In the genomic region with DNA sequence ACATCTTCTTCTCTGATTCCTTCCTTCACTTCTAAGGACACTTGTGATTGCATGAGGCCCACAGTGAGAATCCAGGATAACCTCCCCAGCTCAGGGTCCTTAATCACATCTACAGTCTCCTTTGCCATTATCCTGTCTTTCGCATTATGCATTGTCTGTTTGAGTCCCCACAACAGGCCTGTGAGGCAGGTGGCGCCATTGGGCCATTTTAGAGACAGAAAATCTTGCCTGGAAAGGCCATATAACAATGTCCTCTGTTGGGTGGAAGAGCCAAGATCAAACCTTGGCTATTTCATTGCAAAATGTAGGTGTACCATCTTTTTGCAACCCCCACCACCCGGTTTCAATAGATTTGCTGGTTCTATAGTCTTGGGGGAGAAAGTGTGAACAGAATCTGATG, we compare ENCODE assay signal across 8 cellular contexts. TPM values are rescaled to one million over a fixed set of nuclear protein-coding genes. Genes with fewer than 3 reads are reported as not detected.
DNase-seq lines count a peak whose midpoint lies in the region; ATAC-seq and TF ChIP-seq lines count a peak whose summit lies in the region.

No MANE protein-coding gene starts in this region.

- peak; percentile 68 for TF ChIP-seq CTCF in GM12864 (IDR thresholded peaks at IDR 0.05; ENCODE audit: low read depth, low read length, missing control alignments)
- peak; percentile 81 for TF ChIP-seq CTCF in H9 (conservative IDR thresholded peaks at IDR 0.05)
- TF ChIP-seq CTCF in endothelial cell (IDR thresholded peaks at IDR 0.05; ENCODE audit: unreplicated experiment): peak; percentile 17

- DNase-seq in GM12864 (ENCODE audit: low read depth) (no peak), H9 (peak; percentile 67), NCI-H2171 (lab: John Stamatoyannopoulos, UW) (peak; percentile 0), endothelial cell (ENCODE audit: low spot score) (peak; percentile 57)
- DNase-seq in activated CD8-positive, alpha-beta T cell treated with anti-CD3 and anti-CD28 coated beads, Interleukin-2, amount 10 ng/mL, durations not matched to agents 7 days and 5 days: peak; percentile 68
- peak; percentile 39 to 70 (median 58) for DNase-seq in naive thymus-derived CD4-positive, alpha-beta T cell
- peak; percentile 42 to 55 for DNase-seq in stimulated activated naive CD8-positive, alpha-beta T cell treated with anti-CD3 and anti-CD28 coated beads, Interleukin-15, amount 100 ng/mL, for 72 hours

- H3K27ac Mint-ChIP-seq in H9 (no peak overlapping the region), endothelial cell (ENCODE audit: unreplicated experiment) (no peak overlapping the region)
- no peak overlapping the region for H3K27ac Mint-ChIP-seq in activated CD8-positive, alpha-beta T cell treated with anti-CD3 and anti-CD28 coated beads, Interleukin-2, amount 10 ng/mL, durations not matched to agents 7 days and 5 days
- H3K27ac Mint-ChIP-seq in naive thymus-derived CD4-positive, alpha-beta T cell: no peak overlapping the region
- no peak overlapping the region for H3K27ac Mint-ChIP-seq in stimulated activated naive CD8-positive, alpha-beta T cell treated with anti-CD3 and anti-CD28 coated beads, Interleukin-15, amount 100 ng/mL, for 72 hours

- no peak overlapping the region for H2BK120ac ChIP-seq in H9 (ENCODE audit: low read depth, low read length, poor library complexity, severe bottlenecking)

- no peak overlapping the region for H3K56ac ChIP-seq in H9 (ENCODE audit: insufficient read length, low read depth, low read length)

- H3K27me3 ChIP-seq in H9 (ENCODE audit: insufficient read depth, low read length): no peaks in the 10 kb centered on the region
- no peaks in the 10 kb centered on the region for H3K27me3 ChIP-seq in naive thymus-derived CD4-positive, alpha-beta T cell (ENCODE audit: control insufficient read depth in 2 of 2, insufficient read depth in 2 of 2, low read length in 2 of 2)

- no peak overlapping the region for H3K27ac ChIP-seq in H9 (ENCODE audit: insufficient read length, low read depth, low read length)
- H3K27ac ChIP-seq in naive thymus-derived CD4-positive, alpha-beta T cell (ENCODE audit: low read depth, low read length): no peak overlapping the region

- H4K20me1 ChIP-seq in H9 (ENCODE audit: control insufficient read depth, insufficient read depth, insufficient read length): no peaks in the 10 kb centered on the region

- ATAC-seq in activated CD8-positive, alpha-beta T cell treated with anti-CD3 and anti-CD28 coated beads, Interleukin-2, amount 10 ng/mL, durations not matched to agents 7 days and 5 days: peak; percentile 63
- peak; percentile 77 for ATAC-seq in naive thymus-derived CD4-positive, alpha-beta T cell
- ATAC-seq in stimulated activated naive CD8-positive, alpha-beta T cell treated with anti-CD3 and anti-CD28 coated beads, Interleukin-15, amount 100 ng/mL, for 72 hours: peak; percentile 83
- ATAC-seq in HG03095 (IDR thresholded peaks at IDR 0.05; ENCODE audit: unreplicated experiment): no peak

- H3K9ac ChIP-seq in H9 (ENCODE audit: extremely low read depth, insufficient read length, low read length): no peak overlapping the region

- H3K9me3 ChIP-seq in H9 (ENCODE audit: control insufficient read depth, low read depth, low read length): no peaks in the 10 kb centered on the region
- H3K9me3 ChIP-seq in naive thymus-derived CD4-positive, alpha-beta T cell (ENCODE audit: control insufficient read depth in 2 of 3, low read length in 3 of 3): no peaks in the 10 kb centered on the region

- H2BK20ac ChIP-seq in H9 (ENCODE audit: low read depth, low read length, poor library complexity, severe bottlenecking): no peak overlapping the region

- POLR2A ChIA-PET in activated CD8-positive, alpha-beta T cell treated with anti-CD3 and anti-CD28 coated beads, Interleukin-2, amount 10 ng/mL, durations not matched to agents 7 days and 5 days (lab: Charles Lee): no interaction called here
- POLR2A ChIA-PET in naive thymus-derived CD4-positive, alpha-beta T cell (lab: Charles Lee): no interaction called here

- H3K14ac ChIP-seq in H9 (ENCODE audit: insufficient read depth, low read length): no peak overlapping the region

- H3K4me1 Mint-ChIP-seq in H9: no peaks in the 10 kb centered on the region
- no peaks in the 10 kb centered on the region for H3K4me1 Mint-ChIP-seq in activated CD8-positive, alpha-beta T cell treated with anti-CD3 and anti-CD28 coated beads, Interleukin-2, amount 10 ng/mL, durations not matched to agents 7 days and 5 days (ENCODE audit: low read depth)
- H3K4me1 Mint-ChIP-seq in endothelial cell (ENCODE audit: unreplicated experiment): peaks cover 2% of the 10 kb centered on the region
- no peaks in the 10 kb centered on the region for H3K4me1 Mint-ChIP-seq in naive thymus-derived CD4-positive, alpha-beta T cell
- H3K4me1 Mint-ChIP-seq in stimulated activated naive CD8-positive, alpha-beta T cell treated with anti-CD3 and anti-CD28 coated beads, Interleukin-15, amount 100 ng/mL, for 72 hours: peaks cover 5% of the 10 kb centered on the region

- H3K9me3 Mint-ChIP-seq in H9: peaks cover 0 to 23% of the 10 kb centered on the region in 2 experiments; a peak in 2 of 5 replicates
- H3K9me3 Mint-ChIP-seq in activated CD8-positive, alpha-beta T cell treated with anti-CD3 and anti-CD28 coated beads, Interleukin-2, amount 10 ng/mL, durations not matched to agents 7 days and 5 days (ENCODE audit: insufficient read depth): no peaks in the 10 kb centered on the region
- no peaks in the 10 kb centered on the region for H3K9me3 Mint-ChIP-seq in endothelial cell (ENCODE audit: unreplicated experiment)
- H3K9me3 Mint-ChIP-seq in naive thymus-derived CD4-positive, alpha-beta T cell: peaks cover 0 to 1% (median 0%) of the 10 kb centered on the region in 11 donors
- H3K9me3 Mint-ChIP-seq in stimulated activated naive CD8-positive, alpha-beta T cell treated with anti-CD3 and anti-CD28 coated beads, Interleukin-15, amount 100 ng/mL, for 72 hours: no peaks in the 10 kb centered on the region

- H3K4me2 ChIP-seq in H9 (ENCODE audit: insufficient read depth, insufficient read length, low read length): no peak overlapping the region

- H3K23ac ChIP-seq in H9 (ENCODE audit: insufficient read length, low read depth, low read length): no peak overlapping the region

- H3K4me3 Mint-ChIP-seq in H9: no peak overlapping the region
- no peak overlapping the region for H3K4me3 Mint-ChIP-seq in activated CD8-positive, alpha-beta T cell treated with anti-CD3 and anti-CD28 coated beads, Interleukin-2, amount 10 ng/mL, durations not matched to agents 7 days and 5 days
- H3K4me3 Mint-ChIP-seq in endothelial cell (ENCODE audit: unreplicated experiment): no peak overlapping the region
- H3K4me3 Mint-ChIP-seq in naive thymus-derived CD4-positive, alpha-beta T cell: no peak overlapping the region
- H3K4me3 Mint-ChIP-seq in stimulated activated naive CD8-positive, alpha-beta T cell treated with anti-CD3 and anti-CD28 coated beads, Interleukin-15, amount 100 ng/mL, for 72 hours: no peak overlapping the region

- no peaks in the 10 kb centered on the region for H3K23me2 ChIP-seq in H9 (ENCODE audit: insufficient read length, low read depth, low read length, poor library complexity, severe bottlenecking)

- no peaks in the 10 kb centered on the region for H3K36me3 Mint-ChIP-seq in H9 (ENCODE audit: insufficient read depth in 1 of 3, low read depth in 3 of 3)
- no peaks in the 10 kb centered on the region for H3K36me3 Mint-ChIP-seq in activated CD8-positive, alpha-beta T cell treated with anti-CD3 and anti-CD28 coated beads, Interleukin-2, amount 10 ng/mL, durations not matched to agents 7 days and 5 days (ENCODE audit: low read depth)
- H3K36me3 Mint-ChIP-seq in endothelial cell (ENCODE audit: low read depth, unreplicated experiment): no peaks in the 10 kb centered on the region
- H3K36me3 Mint-ChIP-seq in naive thymus-derived CD4-positive, alpha-beta T cell: no peaks in the 10 kb centered on the region

- no peak overlapping the region for H4K91ac ChIP-seq in H9 (ENCODE audit: insufficient read length, low read depth, low read length)

- intact Hi-C loops in naive thymus-derived CD4-positive, alpha-beta T cell (cut with micrococcal nuclease): loop anchor here (1.0 kb wide), 3 partner anchors 13 to 195 kb away; no protein-coding TSS in a partner anchor

- H2AFZ ChIP-seq in H9 (ENCODE audit: low read length): no peak overlapping the region

- no peak overlapping the region for H2AK5ac ChIP-seq in H9 (ENCODE audit: insufficient read length, low read length)

- no peak overlapping the region for H3K4ac ChIP-seq in H9 (ENCODE audit: low read depth, low read length)

- no peak overlapping the region for H4K5ac ChIP-seq in H9 (ENCODE audit: insufficient read length, low read depth, low read length)

- H3K4me1 ChIP-seq in H9 (ENCODE audit: insufficient read depth, low read length): no peaks in the 10 kb centered on the region
- no peaks in the 10 kb centered on the region for H3K4me1 ChIP-seq in naive thymus-derived CD4-positive, alpha-beta T cell (ENCODE audit: control insufficient read depth in 2 of 2, insufficient read depth in 2 of 2, low read length in 2 of 2)

- H4K8ac ChIP-seq in H9 (replicated peaks; ENCODE audit: insufficient read length, low read depth, low read length): no peak overlapping the region

- no peak overlapping the region for H3K18ac ChIP-seq in H9 (ENCODE audit: insufficient read length, low read depth, low read length)

- no peak overlapping the region for H2BK15ac ChIP-seq in H9 (ENCODE audit: low read depth, low read length)

- no peak overlapping the region for H2BK12ac ChIP-seq in H9 (ENCODE audit: insufficient read length, low read depth, low read length)

- H3K79me2 ChIP-seq in H9 (ENCODE audit: insufficient read depth, low read length): no peaks in the 10 kb centered on the region

- H3T11ph ChIP-seq in H9 (ENCODE audit: low read length): no peak overlapping the region

- H3K4me3 ChIP-seq in GM12864 (ENCODE audit: low read depth, low read length): no peak overlapping the region
- no peak overlapping the region for H3K4me3 ChIP-seq in naive thymus-derived CD4-positive, alpha-beta T cell (ENCODE audit: low read length)

- no peaks in the 10 kb centered on the region for H3K36me3 ChIP-seq in naive thymus-derived CD4-positive, alpha-beta T cell (ENCODE audit: control insufficient read depth in 2 of 3, insufficient read depth in 3 of 3, low read length in 3 of 3)

- no peak overlapping the region for H2BK5ac ChIP-seq in H9 (ENCODE audit: insufficient read length, low read length)

- no peaks in the 10 kb centered on the region for H3K79me1 ChIP-seq in H9 (ENCODE audit: insufficient read depth, low read depth, low read length, poor library complexity, severe bottlenecking)

- no CpG with 5 or more reads among the region's 3 CpGs for WGBS in H9 (ENCODE audit: extremely low coverage, insufficient read length, low lambda C conversion rate)

- CTCF ChIA-PET in activated CD8-positive, alpha-beta T cell treated with anti-CD3 and anti-CD28 coated beads, Interleukin-2, amount 10 ng/mL, durations not matched to agents 7 days and 5 days (lab: Charles Lee): interaction anchor here (1.1 to 2.0 kb wide), 3 partner anchors 11 to 195 kb away, joined by 3 to 10 read pairs (median 5); a partner anchor contains a TSS
- CTCF ChIA-PET in naive thymus-derived CD4-positive, alpha-beta T cell (lab: Charles Lee): interaction anchor here (0.7 to 1.7 kb wide), 2 partner anchors 195 kb away, joined by 3 to 9 read pairs; no protein-coding TSS in a partner anchor

- H3K27me3 Mint-ChIP-seq in H9 (ENCODE audit: low read depth): no peaks in the 10 kb centered on the region
- peaks cover 20% of the 10 kb centered on the region for H3K27me3 Mint-ChIP-seq in activated CD8-positive, alpha-beta T cell treated with anti-CD3 and anti-CD28 coated beads, Interleukin-2, amount 10 ng/mL, durations not matched to agents 7 days and 5 days (ENCODE audit: low read depth)
- peaks cover 5% of the 10 kb centered on the region for H3K27me3 Mint-ChIP-seq in endothelial cell (ENCODE audit: unreplicated experiment)
- peaks cover 0 to 15% (median 7%) of the 10 kb centered on the region in 5 donors for H3K27me3 Mint-ChIP-seq in naive thymus-derived CD4-positive, alpha-beta T cell
- H3K27me3 Mint-ChIP-seq in stimulated activated naive CD8-positive, alpha-beta T cell treated with anti-CD3 and anti-CD28 coated beads, Interleukin-15, amount 100 ng/mL, for 72 hours: peaks cover 43% of the 10 kb centered on the region

RNA-seq across cellular contexts. Expression of a gene that starts 11.8 kb away (rescaled TPM):
- total RNA-seq in H9 (2021) (44.5 and 46.7 TPM in 2 replicates), endothelial cell (ENCODE audit: unreplicated experiment) (61.0 TPM)
- total RNA-seq in activated CD8-positive, alpha-beta T cell treated with anti-CD3 and anti-CD28 coated beads, Interleukin-2, amount 10 ng/mL, durations not matched to agents 7 days and 5 days: 10 to 100 TPM; 31.9 to 34.9 TPM
- 10 to 100 TPM; 31.3 to 60.7 (median 35.3) TPM for total RNA-seq in naive thymus-derived CD4-positive, alpha-beta T cell
- 10 to 100 TPM; 15.4 to 15.5 TPM for polyA plus RNA-seq in naive thymus-derived CD4-positive, alpha-beta T cell

Comparison
In these comparisons a context has a peak if more than half of its experiments do, and no peak if none do; other contexts are left out.
1. CTCF ChIP-seq: peak in every context shown above with its lines; median percentile 81 in H9; 68 in GM12864; 17 in endothelial cell.